Comparison of ENCODE assay signal across 11 cellular contexts in genomic region chr21:32624726-32625125, GRCh38. TPM values are rescaled to one million over a fixed set of nuclear protein-coding genes. Genes with fewer than 3 reads are reported as not detected.
DNase-seq lines count a peak whose midpoint lies in the region; ATAC-seq and TF ChIP-seq lines count a peak whose summit lies in the region.
"Had no signal": no experiment of that assay in that cellular context is flagged by ENCODE, and none has a peak within 500 bp of the region (broad histone marks: within the 10 kb centered on the region; RNA-seq: fewer than 3 reads in every experiment).

No MANE protein-coding gene starts in this region.

- intact Hi-C loops in CD8-positive, alpha-beta T cell (cut with DNase I, micrococcal nuclease) = no loop called here

- no peaks in the 10 kb centered on the region for H3K9me3 ChIP-seq in CD8-positive, alpha-beta T cell (ENCODE audit: low read length)

- POLR2A ChIA-PET in CD8-positive, alpha-beta T cell (lab: Charles Lee) = no interaction called here

- peaks cover 10% of the 10 kb centered on the region for H3K36me3 Mint-ChIP-seq in CD8-positive, alpha-beta T cell

- no peaks in the 10 kb centered on the region for H3K36me3 ChIP-seq in CD8-positive, alpha-beta T cell (ENCODE audit: insufficient read depth, low read length)

- no peak overlapping the region for H3K4me3 ChIP-seq in CD8-positive, alpha-beta T cell (ENCODE audit: low read depth, low read length)

- peaks cover 5% of the 10 kb centered on the region for H3K4me1 Mint-ChIP-seq in CD8-positive, alpha-beta T cell (ENCODE audit: low read depth)

- H3K4me3 Mint-ChIP-seq in CD8-positive, alpha-beta T cell = no peak overlapping the region

- CTCF ChIA-PET in CD8-positive, alpha-beta T cell (lab: Charles Lee) = interaction anchor here (0.8 to 1.3 kb wide), 2 partner anchors 13 to 20 kb away, joined by 3 to 4 read pairs; partner anchors contain the start of gene CFAP298

- peaks cover 4% of the 10 kb centered on the region for H3K9me3 Mint-ChIP-seq in CD8-positive, alpha-beta T cell

- H3K27ac ChIP-seq in CD8-positive, alpha-beta T cell (ENCODE audit: low read depth, low read length) = no peak overlapping the region
- H3K27ac ChIP-seq: WERI-Rb-1 had no signal

- H3K27ac Mint-ChIP-seq in CD8-positive, alpha-beta T cell = no peak overlapping the region

- H3K4me1 ChIP-seq in CD8-positive, alpha-beta T cell (ENCODE audit: insufficient read depth, low read length) = no peaks in the 10 kb centered on the region

- no peaks in the 10 kb centered on the region for H3K27me3 ChIP-seq in CD8-positive, alpha-beta T cell (ENCODE audit: insufficient read depth, low read length)

- peak; percentile 69 for ATAC-seq in GM19023 (IDR thresholded peaks at IDR 0.05; ENCODE audit: unreplicated experiment)
- peak; percentile 81 for ATAC-seq in HG02642 (IDR thresholded peaks at IDR 0.05; ENCODE audit: poor library complexity, unreplicated experiment)
- no peak for ATAC-seq in GM18861 (IDR thresholded peaks at IDR 0.05; ENCODE audit: unreplicated experiment)
- no peak for ATAC-seq in CD8-positive, alpha-beta T cell

- DNase-seq in MV-4-11 (lab: John Stamatoyannopoulos, UW) (peak; percentile 38), foreskin melanocyte (peak; percentile 13), dermis blood vessel endothelial cell (no peak), NCI-H128 (lab: John Stamatoyannopoulos, UW; ENCODE audit: unreplicated experiment) (no peak)
- no peak for DNase-seq in CD8-positive, alpha-beta T cell
- DNase-seq: kidney glomerular epithelial cell, NCI-H1105, WERI-Rb-1 had no signal

- peaks cover 16% of the 10 kb centered on the region for H3K27me3 Mint-ChIP-seq in CD8-positive, alpha-beta T cell (ENCODE audit: low read depth)

- TF ChIP-seq CTCF in CD8-positive, alpha-beta T cell (IDR thresholded peaks at IDR 0.05) = no peak

RNA-seq across cellular contexts. Expression of gene CFAP298, which starts 12.5 kb away (rescaled TPM):
- 33.9 and 40.7 TPM in 2 replicates for total RNA-seq in dermis blood vessel endothelial cell
- total RNA-seq in CD8-positive, alpha-beta T cell = 1 to 10 TPM; 7.5 to 9.1 TPM

RNA-seq across cellular contexts. Expression of gene TCP10L, which starts 39.4 kb away (rescaled TPM):
- total RNA-seq in dermis blood vessel endothelial cell = 0.09 and 0.68 TPM in 2 replicates
- total RNA-seq in CD8-positive, alpha-beta T cell = not detected

Comparison
In these comparisons a context has a peak if more than half of its experiments do, and no peak if none do; other contexts are left out.
1. ATAC-seq: peak in GM19023 (single experiment) and HG02642 (single experiment); none in GM18861 (single experiment) and CD8-positive, alpha-beta T cell (single experiment).
2. DNase-seq: peak in MV-4-11 (single experiment) and foreskin melanocyte (single experiment); none in dermis blood vessel endothelial cell (single experiment), NCI-H128 (single experiment) and CD8-positive, alpha-beta T cell (0 of 7).